1 cellular context compared by ENCODE assay signal in the genomic region with DNA sequence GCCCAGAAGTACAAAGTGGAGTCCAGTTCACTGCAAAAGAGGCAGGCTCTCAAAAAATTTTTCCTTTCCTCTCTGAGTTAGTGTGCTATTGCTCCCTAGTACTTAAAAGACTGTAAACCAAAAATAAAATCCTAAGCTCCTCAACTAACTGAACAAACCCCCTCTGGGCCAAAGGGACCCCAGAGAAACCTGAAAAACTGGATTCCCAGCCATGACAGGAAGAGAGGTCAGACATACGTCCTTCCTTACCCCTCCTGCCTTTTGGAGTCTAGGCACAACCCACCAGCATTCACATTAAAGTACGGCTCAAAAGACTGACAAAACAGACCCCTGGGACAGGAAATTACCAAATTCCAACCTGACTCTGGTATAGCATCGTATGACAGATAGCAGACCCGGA.
TF ChIP-seq lines count a peak whose summit lies in the region.

No MANE protein-coding gene starts in this region.

TF ChIP-seq in SK-N-SH, 30 proteins besides CTCF, POLR2A, EP300 and RAD21 (continued from another document):
- TF ChIP-seq, protein P1, sequence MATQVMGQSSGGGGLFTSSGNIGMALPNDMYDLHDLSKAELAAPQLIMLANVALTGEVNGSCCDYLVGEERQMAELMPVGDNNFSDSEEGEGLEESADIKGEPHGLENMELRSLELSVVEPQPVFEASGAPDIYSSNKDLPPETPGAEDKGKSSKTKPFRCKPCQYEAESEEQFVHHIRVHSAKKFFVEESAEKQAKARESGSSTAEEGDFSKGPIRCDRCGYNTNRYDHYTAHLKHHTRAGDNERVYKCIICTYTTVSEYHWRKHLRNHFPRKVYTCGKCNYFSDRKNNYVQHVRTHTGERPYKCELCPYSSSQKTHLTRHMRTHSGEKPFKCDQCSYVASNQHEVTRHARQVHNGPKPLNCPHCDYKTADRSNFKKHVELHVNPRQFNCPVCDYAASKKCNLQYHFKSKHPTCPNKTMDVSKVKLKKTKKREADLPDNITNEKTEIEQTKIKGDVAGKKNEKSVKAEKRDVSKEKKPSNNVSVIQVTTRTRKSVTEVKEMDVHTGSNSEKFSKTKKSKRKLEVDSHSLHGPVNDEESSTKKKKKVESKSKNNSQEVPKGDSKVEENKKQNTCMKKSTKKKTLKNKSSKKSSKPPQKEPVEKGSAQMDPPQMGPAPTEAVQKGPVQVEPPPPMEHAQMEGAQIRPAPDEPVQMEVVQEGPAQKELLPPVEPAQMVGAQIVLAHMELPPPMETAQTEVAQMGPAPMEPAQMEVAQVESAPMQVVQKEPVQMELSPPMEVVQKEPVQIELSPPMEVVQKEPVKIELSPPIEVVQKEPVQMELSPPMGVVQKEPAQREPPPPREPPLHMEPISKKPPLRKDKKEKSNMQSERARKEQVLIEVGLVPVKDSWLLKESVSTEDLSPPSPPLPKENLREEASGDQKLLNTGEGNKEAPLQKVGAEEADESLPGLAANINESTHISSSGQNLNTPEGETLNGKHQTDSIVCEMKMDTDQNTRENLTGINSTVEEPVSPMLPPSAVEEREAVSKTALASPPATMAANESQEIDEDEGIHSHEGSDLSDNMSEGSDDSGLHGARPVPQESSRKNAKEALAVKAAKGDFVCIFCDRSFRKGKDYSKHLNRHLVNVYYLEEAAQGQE (IDR thresholded peaks at IDR 0.05; ENCODE audit: low read depth, low read length), result no peak
- TF ChIP-seq FOXM1 (IDR thresholded peaks at IDR 0.05; ENCODE audit: low read depth) (no peak), GATA2 (CRISPR knock-in tag; IDR thresholded peaks at IDR 0.05) (no peak), POLR2AphosphoS5 (IDR thresholded peaks at IDR 0.05; ENCODE audit: low read depth, low read length) (no peak), NFIC (IDR thresholded peaks at IDR 0.05; ENCODE audit: borderline replicate concordance) (no peak), TCF12 (IDR thresholded peaks at IDR 0.05) (no peak), EZH2phosphoT487 (IDR thresholded peaks at IDR 0.05; ENCODE audit: borderline replicate concordance, low read depth) (no peak), SMC3 (IDR thresholded peaks at IDR 0.05; ENCODE audit: low read depth, low read length) (no peak), YY1 (IDR thresholded peaks at IDR 0.05; ENCODE audit: low read depth) (no peak)
- TF ChIP-seq, protein P2, sequence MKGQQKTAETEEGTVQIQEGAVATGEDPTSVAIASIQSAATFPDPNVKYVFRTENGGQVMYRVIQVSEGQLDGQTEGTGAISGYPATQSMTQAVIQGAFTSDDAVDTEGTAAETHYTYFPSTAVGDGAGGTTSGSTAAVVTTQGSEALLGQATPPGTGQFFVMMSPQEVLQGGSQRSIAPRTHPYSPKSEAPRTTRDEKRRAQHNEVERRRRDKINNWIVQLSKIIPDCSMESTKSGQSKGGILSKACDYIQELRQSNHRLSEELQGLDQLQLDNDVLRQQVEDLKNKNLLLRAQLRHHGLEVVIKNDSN (IDR thresholded peaks at IDR 0.05; ENCODE audit: borderline replicate concordance, low read depth), result no peak
TF ChIP-seq in SK-N-SH: peak in this region for 0.
